ENCODE assay signal across 8 cellular contexts in genomic region chr2:191617589-191617988, GRCh38.
DNase-seq lines count a peak whose midpoint lies in the region; ATAC-seq and TF ChIP-seq lines count a peak whose summit lies in the region.

No MANE protein-coding gene starts in this region.

- H3K4me3 ChIP-seq in foreskin fibroblast (ENCODE audit: low read depth in 1 of 2, low read length in 2 of 2) = no peak overlapping the region

- DNase-seq in T follicular helper cell (ENCODE audit: low read depth) (peak; percentile 41), epithelial cell of prostate (ENCODE audit: low read depth, low spot score) (no peak), caudate nucleus (lab: John Stamatoyannopoulos, UW) (no peak), NCI-H226 (no peak), nucleus accumbens (lab: John Stamatoyannopoulos, UW) (no peak), foreskin fibroblast (no peak)

- peak overlapping the region; percentile 10 for H3K27ac ChIP-seq in epithelial cell of prostate
- H3K27ac ChIP-seq in caudate nucleus (ENCODE audit: low read depth, low read length) = no peak overlapping the region

- TF ChIP-seq CTCF in foreskin fibroblast (IDR thresholded peaks at IDR 0.05; ENCODE audit: low read depth, low read length) = no peak

- ATAC-seq in GM18909 (IDR thresholded peaks at IDR 0.05; ENCODE audit: poor library complexity, unreplicated experiment) = peak; percentile 97
- ATAC-seq in HG02938 (IDR thresholded peaks at IDR 0.05; ENCODE audit: unreplicated experiment) = peak; percentile 87
